ENCODE assay signal across 1 cellular context in the genomic region with DNA sequence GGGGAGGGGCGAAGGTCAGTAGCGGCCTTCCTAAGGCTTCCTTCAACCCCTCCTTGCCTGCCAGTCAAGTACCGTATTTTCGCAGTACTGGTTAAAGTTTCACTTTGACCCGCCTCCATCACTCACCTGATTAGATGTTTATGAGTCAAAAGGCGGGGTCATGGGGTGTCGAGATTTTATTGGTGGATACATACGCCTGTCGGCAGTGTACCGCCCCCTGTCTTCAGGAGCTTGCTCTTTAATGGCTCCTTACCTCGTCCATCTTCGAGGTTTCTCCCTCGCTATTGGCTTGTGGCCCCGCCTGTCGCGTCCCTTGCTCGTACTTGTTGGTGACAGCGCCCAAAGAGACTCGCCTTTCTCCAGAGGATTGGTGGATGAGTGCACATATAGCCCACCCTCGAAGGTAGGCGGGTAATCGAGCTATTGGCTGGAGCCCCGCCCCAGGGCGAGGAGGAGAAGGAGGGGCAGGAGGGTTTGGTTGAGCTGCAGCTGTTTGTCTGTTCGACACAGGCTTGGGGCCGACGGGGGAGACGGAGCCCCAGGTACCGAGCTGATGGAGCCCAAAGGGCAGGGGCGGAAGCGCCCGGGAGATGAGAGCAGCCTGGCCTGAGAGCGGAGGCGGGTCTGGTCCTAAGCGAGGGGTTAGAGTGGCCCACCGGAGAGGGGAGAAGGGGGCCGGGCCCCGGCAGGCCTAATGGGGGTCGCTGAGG.
TF ChIP-seq lines count a peak whose summit lies in the region.

A gene with protein sequence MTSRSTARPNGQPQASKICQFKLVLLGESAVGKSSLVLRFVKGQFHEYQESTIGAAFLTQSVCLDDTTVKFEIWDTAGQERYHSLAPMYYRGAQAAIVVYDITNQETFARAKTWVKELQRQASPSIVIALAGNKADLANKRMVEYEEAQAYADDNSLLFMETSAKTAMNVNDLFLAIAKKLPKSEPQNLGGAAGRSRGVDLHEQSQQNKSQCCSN (plus strand): TSS at position 481 of the 710 bp plus-strand sequence. CDS start 12,883 bp downstream, outside the sequence.

TF ChIP-seq in HepG2, 621 proteins besides CTCF, POLR2A, EP300 and RAD21 (continued from another document and continues in another):
- TF ChIP-seq ZMYM3 (CRISPR knock-in tag; IDR thresholded peaks at IDR 0.05) (0 out of 2 replicates have a peak, but pooled peaks have one; percentile 41), REL (CRISPR knock-in tag; conservative IDR thresholded peaks at IDR 0.05) (no peak), ZMYM4 (CRISPR knock-in tag; IDR thresholded peaks at IDR 0.05) (peak; percentile 84), AHR (CRISPR knock-in tag; IDR thresholded peaks at IDR 0.05) (peak; percentile 84; the same call in 1 of the 2 replicates), PHF8 (CRISPR knock-in tag; IDR thresholded peaks at IDR 0.05) (peak; percentile 97), CHCHD3 (CRISPR knock-in tag; IDR thresholded peaks at IDR 0.05) (no peak), NRL (CRISPR knock-in tag; IDR thresholded peaks at IDR 0.05; ENCODE audit: borderline replicate concordance) (peak; percentile 85; the same call in 1 of the 2 replicates), ZSCAN25 (CRISPR knock-in tag; IDR thresholded peaks at IDR 0.05) (peak; percentile 67; the same call in 1 of the 2 replicates), PAWR (CRISPR knock-in tag; IDR thresholded peaks at IDR 0.05; ENCODE audit: borderline replicate concordance) (no peak), ZNF549 (CRISPR knock-in tag; IDR thresholded peaks at IDR 0.05) (no peak), HOXA9 (CRISPR knock-in tag; IDR thresholded peaks at IDR 0.05; ENCODE audit: borderline replicate concordance) (no peak), AGO2 (optimal IDR thresholded peaks at IDR 0.05; ENCODE audit: low read depth, low read length) (peak; percentile 75), ZNF720 (CRISPR knock-in tag; IDR thresholded peaks at IDR 0.05) (0 out of 2 replicates have a peak, but pooled peaks have one; percentile 54), ZNF101 (CRISPR knock-in tag; IDR thresholded peaks at IDR 0.05; ENCODE audit: borderline replicate concordance, low read depth) (0 out of 2 replicates have a peak, but pooled peaks have one; percentile 50), MATR3 (CRISPR knock-in tag; IDR thresholded peaks at IDR 0.05) (no peak), ZNF496 (CRISPR knock-in tag; IDR thresholded peaks at IDR 0.05; ENCODE audit: insufficient replicate concordance) (no peak), ZNF644 (CRISPR knock-in tag; IDR thresholded peaks at IDR 0.05; ENCODE audit: low read depth) (0 out of 2 replicates have a peak, but pooled peaks have one; percentile 31), ZNF883 (CRISPR knock-in tag; IDR thresholded peaks at IDR 0.05; ENCODE audit: not compliant biosample characterization) (peak; percentile 74), FOXC1 (CRISPR knock-in tag; IDR thresholded peaks at IDR 0.05; ENCODE audit: borderline replicate concordance) (peak; percentile 91), GLI4 (CRISPR knock-in tag; IDR thresholded peaks at IDR 0.05; ENCODE audit: borderline replicate concordance) (peak; percentile 85; the same call in 1 of the 2 replicates), STAG1 (CRISPR knock-in tag; IDR thresholded peaks at IDR 0.05) (no peak), NFYC (CRISPR knock-in tag; IDR thresholded peaks at IDR 0.05) (peak; percentile 99), ZFP36L1 (CRISPR knock-in tag; IDR thresholded peaks at IDR 0.05) (no peak; the same call in 1 of the 2 replicates), SMAD1 (CRISPR knock-in tag; IDR thresholded peaks at IDR 0.05; ENCODE audit: borderline replicate concordance, low read depth) (no peak), DMAP1 (CRISPR knock-in tag; IDR thresholded peaks at IDR 0.05) (peak; percentile 63), MYNN (CRISPR knock-in tag; IDR thresholded peaks at IDR 0.05; ENCODE audit: low read depth) (no peak; the same call in 1 of the 2 replicates), TBL1XR1 (IDR thresholded peaks at IDR 0.05; ENCODE audit: borderline replicate concordance, low read length, partially characterized antibody) (peak; percentile 18), ZNF660 (CRISPR knock-in tag; IDR thresholded peaks at IDR 0.05; ENCODE audit: borderline replicate concordance, low read depth) (no peak), ZNF251 (CRISPR knock-in tag; IDR thresholded peaks at IDR 0.05) (no peak), ZNF607 (CRISPR knock-in tag; IDR thresholded peaks at IDR 0.05; ENCODE audit: borderline replicate concordance) (peak; percentile 94), DNMT3B (CRISPR knock-in tag; conservative IDR thresholded peaks at IDR 0.05) (no peak), RXRB (CRISPR knock-in tag; IDR thresholded peaks at IDR 0.05; ENCODE audit: borderline replicate concordance) (peak; percentile 29; the same call in 1 of the 2 replicates), SIN3A (IDR thresholded peaks at IDR 0.05; ENCODE audit: borderline replicate concordance, low read depth, low read length) (peak; percentile 77; the same call in 1 of the 2 replicates), POGZ (CRISPR knock-in tag; IDR thresholded peaks at IDR 0.05) (peak; percentile 81)
- TF ChIP-seq, protein P1, sequence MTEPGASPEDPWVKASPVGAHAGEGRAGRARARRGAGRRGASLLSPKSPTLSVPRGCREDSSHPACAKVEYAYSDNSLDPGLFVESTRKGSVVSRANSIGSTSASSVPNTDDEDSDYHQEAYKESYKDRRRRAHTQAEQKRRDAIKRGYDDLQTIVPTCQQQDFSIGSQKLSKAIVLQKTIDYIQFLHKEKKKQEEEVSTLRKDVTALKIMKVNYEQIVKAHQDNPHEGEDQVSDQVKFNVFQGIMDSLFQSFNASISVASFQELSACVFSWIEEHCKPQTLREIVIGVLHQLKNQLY (CRISPR knock-in tag; IDR thresholded peaks at IDR 0.05) = peak; percentile 20
- TF ChIP-seq, protein P2, sequence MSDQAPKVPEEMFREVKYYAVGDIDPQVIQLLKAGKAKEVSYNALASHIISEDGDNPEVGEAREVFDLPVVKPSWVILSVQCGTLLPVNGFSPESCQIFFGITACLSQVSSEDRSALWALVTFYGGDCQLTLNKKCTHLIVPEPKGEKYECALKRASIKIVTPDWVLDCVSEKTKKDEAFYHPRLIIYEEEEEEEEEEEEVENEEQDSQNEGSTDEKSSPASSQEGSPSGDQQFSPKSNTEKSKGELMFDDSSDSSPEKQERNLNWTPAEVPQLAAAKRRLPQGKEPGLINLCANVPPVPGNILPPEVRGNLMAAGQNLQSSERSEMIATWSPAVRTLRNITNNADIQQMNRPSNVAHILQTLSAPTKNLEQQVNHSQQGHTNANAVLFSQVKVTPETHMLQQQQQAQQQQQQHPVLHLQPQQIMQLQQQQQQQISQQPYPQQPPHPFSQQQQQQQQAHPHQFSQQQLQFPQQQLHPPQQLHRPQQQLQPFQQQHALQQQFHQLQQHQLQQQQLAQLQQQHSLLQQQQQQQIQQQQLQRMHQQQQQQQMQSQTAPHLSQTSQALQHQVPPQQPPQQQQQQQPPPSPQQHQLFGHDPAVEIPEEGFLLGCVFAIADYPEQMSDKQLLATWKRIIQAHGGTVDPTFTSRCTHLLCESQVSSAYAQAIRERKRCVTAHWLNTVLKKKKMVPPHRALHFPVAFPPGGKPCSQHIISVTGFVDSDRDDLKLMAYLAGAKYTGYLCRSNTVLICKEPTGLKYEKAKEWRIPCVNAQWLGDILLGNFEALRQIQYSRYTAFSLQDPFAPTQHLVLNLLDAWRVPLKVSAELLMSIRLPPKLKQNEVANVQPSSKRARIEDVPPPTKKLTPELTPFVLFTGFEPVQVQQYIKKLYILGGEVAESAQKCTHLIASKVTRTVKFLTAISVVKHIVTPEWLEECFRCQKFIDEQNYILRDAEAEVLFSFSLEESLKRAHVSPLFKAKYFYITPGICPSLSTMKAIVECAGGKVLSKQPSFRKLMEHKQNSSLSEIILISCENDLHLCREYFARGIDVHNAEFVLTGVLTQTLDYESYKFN (CRISPR knock-in tag; conservative IDR thresholded peaks at IDR 0.05) = 0 out of 2 replicates have a peak, but pooled peaks have one; percentile 46
- TF ChIP-seq, protein P3, sequence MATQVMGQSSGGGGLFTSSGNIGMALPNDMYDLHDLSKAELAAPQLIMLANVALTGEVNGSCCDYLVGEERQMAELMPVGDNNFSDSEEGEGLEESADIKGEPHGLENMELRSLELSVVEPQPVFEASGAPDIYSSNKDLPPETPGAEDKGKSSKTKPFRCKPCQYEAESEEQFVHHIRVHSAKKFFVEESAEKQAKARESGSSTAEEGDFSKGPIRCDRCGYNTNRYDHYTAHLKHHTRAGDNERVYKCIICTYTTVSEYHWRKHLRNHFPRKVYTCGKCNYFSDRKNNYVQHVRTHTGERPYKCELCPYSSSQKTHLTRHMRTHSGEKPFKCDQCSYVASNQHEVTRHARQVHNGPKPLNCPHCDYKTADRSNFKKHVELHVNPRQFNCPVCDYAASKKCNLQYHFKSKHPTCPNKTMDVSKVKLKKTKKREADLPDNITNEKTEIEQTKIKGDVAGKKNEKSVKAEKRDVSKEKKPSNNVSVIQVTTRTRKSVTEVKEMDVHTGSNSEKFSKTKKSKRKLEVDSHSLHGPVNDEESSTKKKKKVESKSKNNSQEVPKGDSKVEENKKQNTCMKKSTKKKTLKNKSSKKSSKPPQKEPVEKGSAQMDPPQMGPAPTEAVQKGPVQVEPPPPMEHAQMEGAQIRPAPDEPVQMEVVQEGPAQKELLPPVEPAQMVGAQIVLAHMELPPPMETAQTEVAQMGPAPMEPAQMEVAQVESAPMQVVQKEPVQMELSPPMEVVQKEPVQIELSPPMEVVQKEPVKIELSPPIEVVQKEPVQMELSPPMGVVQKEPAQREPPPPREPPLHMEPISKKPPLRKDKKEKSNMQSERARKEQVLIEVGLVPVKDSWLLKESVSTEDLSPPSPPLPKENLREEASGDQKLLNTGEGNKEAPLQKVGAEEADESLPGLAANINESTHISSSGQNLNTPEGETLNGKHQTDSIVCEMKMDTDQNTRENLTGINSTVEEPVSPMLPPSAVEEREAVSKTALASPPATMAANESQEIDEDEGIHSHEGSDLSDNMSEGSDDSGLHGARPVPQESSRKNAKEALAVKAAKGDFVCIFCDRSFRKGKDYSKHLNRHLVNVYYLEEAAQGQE (IDR thresholded peaks at IDR 0.05; ENCODE audit: borderline replicate concordance in 1 of 2, low read depth in 1 of 2, low read length in 2 of 2) = no peak
- TF ChIP-seq, protein P4, sequence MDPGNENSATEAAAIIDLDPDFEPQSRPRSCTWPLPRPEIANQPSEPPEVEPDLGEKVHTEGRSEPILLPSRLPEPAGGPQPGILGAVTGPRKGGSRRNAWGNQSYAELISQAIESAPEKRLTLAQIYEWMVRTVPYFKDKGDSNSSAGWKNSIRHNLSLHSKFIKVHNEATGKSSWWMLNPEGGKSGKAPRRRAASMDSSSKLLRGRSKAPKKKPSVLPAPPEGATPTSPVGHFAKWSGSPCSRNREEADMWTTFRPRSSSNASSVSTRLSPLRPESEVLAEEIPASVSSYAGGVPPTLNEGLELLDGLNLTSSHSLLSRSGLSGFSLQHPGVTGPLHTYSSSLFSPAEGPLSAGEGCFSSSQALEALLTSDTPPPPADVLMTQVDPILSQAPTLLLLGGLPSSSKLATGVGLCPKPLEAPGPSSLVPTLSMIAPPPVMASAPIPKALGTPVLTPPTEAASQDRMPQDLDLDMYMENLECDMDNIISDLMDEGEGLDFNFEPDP (CRISPR knock-in tag; conservative IDR thresholded peaks at IDR 0.05) = no peak
- TF ChIP-seq, protein P5, sequence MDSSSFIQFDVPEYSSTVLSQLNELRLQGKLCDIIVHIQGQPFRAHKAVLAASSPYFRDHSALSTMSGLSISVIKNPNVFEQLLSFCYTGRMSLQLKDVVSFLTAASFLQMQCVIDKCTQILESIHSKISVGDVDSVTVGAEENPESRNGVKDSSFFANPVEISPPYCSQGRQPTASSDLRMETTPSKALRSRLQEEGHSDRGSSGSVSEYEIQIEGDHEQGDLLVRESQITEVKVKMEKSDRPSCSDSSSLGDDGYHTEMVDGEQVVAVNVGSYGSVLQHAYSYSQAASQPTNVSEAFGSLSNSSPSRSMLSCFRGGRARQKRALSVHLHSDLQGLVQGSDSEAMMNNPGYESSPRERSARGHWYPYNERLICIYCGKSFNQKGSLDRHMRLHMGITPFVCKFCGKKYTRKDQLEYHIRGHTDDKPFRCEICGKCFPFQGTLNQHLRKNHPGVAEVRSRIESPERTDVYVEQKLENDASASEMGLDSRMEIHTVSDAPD (CRISPR knock-in tag; IDR thresholded peaks at IDR 0.05) = no peak
- TF ChIP-seq, protein P6, sequence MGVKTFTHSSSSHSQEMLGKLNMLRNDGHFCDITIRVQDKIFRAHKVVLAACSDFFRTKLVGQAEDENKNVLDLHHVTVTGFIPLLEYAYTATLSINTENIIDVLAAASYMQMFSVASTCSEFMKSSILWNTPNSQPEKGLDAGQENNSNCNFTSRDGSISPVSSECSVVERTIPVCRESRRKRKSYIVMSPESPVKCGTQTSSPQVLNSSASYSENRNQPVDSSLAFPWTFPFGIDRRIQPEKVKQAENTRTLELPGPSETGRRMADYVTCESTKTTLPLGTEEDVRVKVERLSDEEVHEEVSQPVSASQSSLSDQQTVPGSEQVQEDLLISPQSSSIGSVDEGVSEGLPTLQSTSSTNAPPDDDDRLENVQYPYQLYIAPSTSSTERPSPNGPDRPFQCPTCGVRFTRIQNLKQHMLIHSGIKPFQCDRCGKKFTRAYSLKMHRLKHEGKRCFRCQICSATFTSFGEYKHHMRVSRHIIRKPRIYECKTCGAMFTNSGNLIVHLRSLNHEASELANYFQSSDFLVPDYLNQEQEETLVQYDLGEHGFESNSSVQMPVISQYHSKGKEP (CRISPR knock-in tag; IDR thresholded peaks at IDR 0.05) = 0 out of 2 replicates have a peak, but pooled peaks have one; percentile 43
- TF ChIP-seq, protein P7, sequence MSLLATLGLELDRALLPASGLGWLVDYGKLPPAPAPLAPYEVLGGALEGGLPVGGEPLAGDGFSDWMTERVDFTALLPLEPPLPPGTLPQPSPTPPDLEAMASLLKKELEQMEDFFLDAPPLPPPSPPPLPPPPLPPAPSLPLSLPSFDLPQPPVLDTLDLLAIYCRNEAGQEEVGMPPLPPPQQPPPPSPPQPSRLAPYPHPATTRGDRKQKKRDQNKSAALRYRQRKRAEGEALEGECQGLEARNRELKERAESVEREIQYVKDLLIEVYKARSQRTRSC (CRISPR knock-in tag; IDR thresholded peaks at IDR 0.05; ENCODE audit: low read depth) = no peak
- TF ChIP-seq, protein P8, sequence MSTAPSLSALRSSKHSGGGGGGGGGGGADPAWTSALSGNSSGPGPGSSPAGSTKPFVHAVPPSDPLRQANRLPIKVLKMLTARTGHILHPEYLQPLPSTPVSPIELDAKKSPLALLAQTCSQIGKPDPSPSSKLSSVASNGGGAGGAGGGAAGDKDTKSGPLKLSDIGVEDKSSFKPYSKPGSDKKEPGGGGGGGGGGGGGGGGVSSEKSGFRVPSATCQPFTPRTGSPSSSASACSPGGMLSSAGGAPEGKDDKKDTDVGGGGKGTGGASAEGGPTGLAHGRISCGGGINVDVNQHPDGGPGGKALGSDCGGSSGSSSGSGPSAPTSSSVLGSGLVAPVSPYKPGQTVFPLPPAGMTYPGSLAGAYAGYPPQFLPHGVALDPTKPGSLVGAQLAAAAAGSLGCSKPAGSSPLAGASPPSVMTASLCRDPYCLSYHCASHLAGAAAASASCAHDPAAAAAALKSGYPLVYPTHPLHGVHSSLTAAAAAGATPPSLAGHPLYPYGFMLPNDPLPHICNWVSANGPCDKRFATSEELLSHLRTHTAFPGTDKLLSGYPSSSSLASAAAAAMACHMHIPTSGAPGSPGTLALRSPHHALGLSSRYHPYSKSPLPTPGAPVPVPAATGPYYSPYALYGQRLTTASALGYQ (CRISPR knock-in tag; IDR thresholded peaks at IDR 0.05) = 0 out of 2 replicates have a peak, but pooled peaks have one; percentile 69
- TF ChIP-seq, protein P9, sequence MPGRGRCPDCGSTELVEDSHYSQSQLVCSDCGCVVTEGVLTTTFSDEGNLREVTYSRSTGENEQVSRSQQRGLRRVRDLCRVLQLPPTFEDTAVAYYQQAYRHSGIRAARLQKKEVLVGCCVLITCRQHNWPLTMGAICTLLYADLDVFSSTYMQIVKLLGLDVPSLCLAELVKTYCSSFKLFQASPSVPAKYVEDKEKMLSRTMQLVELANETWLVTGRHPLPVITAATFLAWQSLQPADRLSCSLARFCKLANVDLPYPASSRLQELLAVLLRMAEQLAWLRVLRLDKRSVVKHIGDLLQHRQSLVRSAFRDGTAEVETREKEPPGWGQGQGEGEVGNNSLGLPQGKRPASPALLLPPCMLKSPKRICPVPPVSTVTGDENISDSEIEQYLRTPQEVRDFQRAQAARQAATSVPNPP (CRISPR knock-in tag; IDR thresholded peaks at IDR 0.05) = no peak
